ENCODE assay signal across 8 cellular contexts in the genomic region with DNA sequence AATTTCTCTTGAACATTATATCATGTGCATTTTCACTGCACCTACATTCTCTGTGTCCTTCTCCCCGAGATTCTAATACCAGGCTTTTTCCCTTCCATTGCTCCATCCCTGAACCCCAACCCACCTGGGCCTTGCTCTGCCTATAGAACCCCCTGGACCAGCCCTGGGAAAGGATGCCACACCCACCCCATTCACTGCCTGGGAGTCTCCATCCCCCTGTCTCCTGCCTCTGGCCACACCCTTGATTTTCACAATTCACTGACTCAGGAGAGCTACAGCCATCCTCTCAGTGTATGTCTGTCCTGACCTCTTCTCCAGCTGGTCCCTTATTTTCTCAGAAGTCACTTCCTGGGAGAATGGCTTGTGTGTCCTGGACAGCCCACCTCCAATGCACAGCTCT.
"Had no signal": no experiment of that assay in that cellular context is flagged by ENCODE, and none has a peak within 500 bp of the region (broad histone marks: within the 10 kb centered on the region; RNA-seq: fewer than 3 reads in every experiment).

No MANE protein-coding gene starts in this region.

- H3K4me3 ChIP-seq: HAP-1 had no signal

- H3K36me3 ChIP-seq: HAP-1 had no signal

- H3K36me3 Mint-ChIP-seq: IgD-negative memory B cell had no signal

- H3K27ac ChIP-seq: HL-60 had no signal

- ATAC-seq: HCT116, HepG2 had no signal

- H3K9me3 ChIP-seq: HAP-1 had no signal

- H3K4me1 Mint-ChIP-seq: IgD-negative memory B cell had no signal

- DNase-seq: GOT3, H7, KBM-7 had no signal

- H3K4me1 ChIP-seq: HAP-1 had no signal
